19 cellular contexts compared by ENCODE assay signal in genomic region chr10:69636273-69636575, GRCh38. TPM values are rescaled to one million over a fixed set of nuclear protein-coding genes. Genes with fewer than 3 reads are reported as not detected.
"Had no signal": no experiment of that assay in that cellular context is flagged by ENCODE, and none has a peak within 500 bp of the region (broad histone marks: within the 10 kb centered on the region; RNA-seq: fewer than 3 reads in every experiment).

No MANE protein-coding gene starts in this region.

- DNase-seq: effector CD4-positive, alpha-beta T cell; gastrocnemius medialis; left cardiac atrium; left lung; mesenchymal stem cell; sigmoid colon; stimulated activated CD4-positive, alpha-beta T cell treated with anti-CD3 and anti-CD28 coated beads, Interleukin-4, amount 100 ng/mL, for 4 hours; stimulated activated naive CD8-positive, alpha-beta T cell treated with anti-CD3 and anti-CD28 coated beads, Interleukin-15, Interleukin-2, amounts not matched to agents 100 U/mL and 50 U/mL, for 24 hours; upper lobe of right lung; uterus had no signal

- H3K4me3 ChIP-seq: dorsolateral prefrontal cortex, gastrocnemius medialis, heart left ventricle, hepatocyte, left lung, neural progenitor cell, prostate gland, right atrium auricular region, sigmoid colon, transverse colon, upper lobe of right lung, uterus had no signal

- H3K4me1 ChIP-seq: gastrocnemius medialis, heart left ventricle, left lung, neural progenitor cell, right atrium auricular region, sigmoid colon, transverse colon, upper lobe of right lung, uterus had no signal

- H3K9me3 ChIP-seq: gastrocnemius medialis, heart left ventricle, left lung, prostate gland, right atrium auricular region, sigmoid colon, transverse colon, upper lobe of right lung, uterus had no signal

- H3K27me3 ChIP-seq: dorsolateral prefrontal cortex, gastrocnemius medialis, hepatocyte, right atrium auricular region, sigmoid colon, transverse colon, upper lobe of right lung, uterus had no signal

- H3K36me3 ChIP-seq: gastrocnemius medialis, heart left ventricle, left lung, neural progenitor cell, prostate gland, right atrium auricular region, transverse colon, upper lobe of right lung, uterus had no signal

- H3K27ac ChIP-seq: epithelial cell of prostate, gastrocnemius medialis, heart left ventricle, hepatocyte, left lung, neural progenitor cell, prostate gland, right atrium auricular region, sigmoid colon, transverse colon, upper lobe of right lung, uterus had no signal

RNA-seq across cellular contexts. Expression of gene FAM241B, which starts 6.2 kb away (rescaled TPM):
- total RNA-seq: skeletal muscle tissue had no signal
